ENCODE assay signal across 13 cellular contexts in genomic region chr1:10530756-10531155, GRCh38. TPM values are rescaled to one million over a fixed set of nuclear protein-coding genes. Genes with fewer than 3 reads are reported as not detected.
DNase-seq lines count a peak whose midpoint lies in the region; ATAC-seq and TF ChIP-seq lines count a peak whose summit lies in the region.
"Had no signal": no experiment of that assay in that cellular context is flagged by ENCODE, and none has a peak within 500 bp of the region (broad histone marks: within the 10 kb centered on the region; RNA-seq: fewer than 3 reads in every experiment).

No MANE protein-coding gene starts in this region.

- H3K4me3 ChIP-seq in fibroblast of villous mesenchyme (ENCODE audit: low read depth, low read length): no peak overlapping the region

- peaks cover 44% of the 10 kb centered on the region for H3K4me1 Mint-ChIP-seq in osteocyte (ENCODE audit: unreplicated experiment)
- peaks cover 13% of the 10 kb centered on the region for H3K4me1 Mint-ChIP-seq in T-helper 2 cell treated with Interferon-gamma antibody and Interleukin-4, amounts not matched to agents 5 μg/mL and 100 μg/mL, for 36 hours (ENCODE audit: low read depth)

- H3K27ac Mint-ChIP-seq in osteocyte (ENCODE audit: unreplicated experiment): peak overlapping the region; percentile 80
- no peak overlapping the region for H3K27ac Mint-ChIP-seq in T-helper 2 cell treated with Interferon-gamma antibody and Interleukin-4, amounts not matched to agents 5 μg/mL and 100 μg/mL, for 36 hours

- H3K4me3 Mint-ChIP-seq in osteocyte (ENCODE audit: unreplicated experiment): peak overlapping the region; percentile 64
- H3K4me3 Mint-ChIP-seq in T-helper 2 cell treated with Interferon-gamma antibody and Interleukin-4, amounts not matched to agents 5 μg/mL and 100 μg/mL, for 36 hours: no peak overlapping the region

- H3K36me3 Mint-ChIP-seq in osteocyte (ENCODE audit: unreplicated experiment): peaks cover 3% of the 10 kb centered on the region
- peaks cover 7% of the 10 kb centered on the region for H3K36me3 Mint-ChIP-seq in T-helper 2 cell treated with Interferon-gamma antibody and Interleukin-4, amounts not matched to agents 5 μg/mL and 100 μg/mL, for 36 hours (ENCODE audit: low read depth)

- ATAC-seq in SK-N-SH treated with all-trans-retinoic acid at 6 μM for 48 hours (peak; percentile 10; the same call in 1 of the 3 replicates), GM21447 (IDR thresholded peaks at IDR 0.05; ENCODE audit: unreplicated experiment) (no peak), HG02970 (IDR thresholded peaks at IDR 0.05; ENCODE audit: low FRiP score, unreplicated experiment) (no peak)

- no peaks in the 10 kb centered on the region for H3K27me3 Mint-ChIP-seq in osteocyte (ENCODE audit: unreplicated experiment)
- no peaks in the 10 kb centered on the region for H3K27me3 Mint-ChIP-seq in T-helper 2 cell treated with Interferon-gamma antibody and Interleukin-4, amounts not matched to agents 5 μg/mL and 100 μg/mL, for 36 hours (ENCODE audit: low read depth)

- no peaks in the 10 kb centered on the region for H3K9me3 Mint-ChIP-seq in osteocyte (ENCODE audit: unreplicated experiment)
- no peaks in the 10 kb centered on the region for H3K9me3 Mint-ChIP-seq in T-helper 2 cell treated with Interferon-gamma antibody and Interleukin-4, amounts not matched to agents 5 μg/mL and 100 μg/mL, for 36 hours

- TF ChIP-seq CTCF in fibroblast of villous mesenchyme (IDR thresholded peaks at IDR 0.05; ENCODE audit: insufficient read depth, low read depth, low read length): no peak
- no peak for TF ChIP-seq CTCF in osteocyte (IDR thresholded peaks at IDR 0.05)

- DNase-seq in EL (peak; percentile 71), fibroblast of villous mesenchyme (ENCODE audit: low read depth) (peak; percentile 31), osteocyte (ENCODE audit: extremely low spot score, unreplicated experiment) (no peak), NOMO-1 treated with dmso at 0.1 percent for 144 hours (lab: John Stamatoyannopoulos, UW; ENCODE audit: unreplicated experiment) (no peak)
- DNase-seq in T-helper 2 cell treated with Interferon-gamma antibody and Interleukin-4, amounts not matched to agents 5 μg/mL and 100 μg/mL, for 36 hours (ENCODE audit: low spot score): no peak
- DNase-seq: activated CD4-positive, CD25-positive, alpha-beta regulatory T cell; activated T-cell treated with anti-CD3 and anti-CD28 coated beads, Interleukin-2, amount 50 U/mL, for 48 hours; cerebellar nuclear complex; GF-D8; GOT3 had no signal

TF ChIP-seq in SK-N-SH treated with all-trans-retinoic acid at 6 μM for 48 hours, 23 proteins besides CTCF, POLR2A, EP300 and RAD21:
- no peak for TF ChIP-seq SNAI2 (CRISPR knock-in tag; IDR thresholded peaks at IDR 0.05)
- no peak for TF ChIP-seq ISL1 (CRISPR knock-in tag; IDR thresholded peaks at IDR 0.05)
- TF ChIP-seq BACH2 (CRISPR knock-in tag; IDR thresholded peaks at IDR 0.05; ENCODE audit: borderline replicate concordance): no peak
- TF ChIP-seq ARNTL (CRISPR knock-in tag; IDR thresholded peaks at IDR 0.05; ENCODE audit: borderline replicate concordance, low read depth): no peak
- TF ChIP-seq TOX (CRISPR knock-in tag; IDR thresholded peaks at IDR 0.05; ENCODE audit: borderline replicate concordance): no peak
- TF ChIP-seq OSR1 (CRISPR knock-in tag; IDR thresholded peaks at IDR 0.05): no peak
- TF ChIP-seq PPARA (CRISPR knock-in tag; IDR thresholded peaks at IDR 0.05; ENCODE audit: borderline replicate concordance): no peak
- no peak for TF ChIP-seq CSRNP3 (CRISPR knock-in tag; IDR thresholded peaks at IDR 0.05)
- TF ChIP-seq CREB5 (CRISPR knock-in tag; IDR thresholded peaks at IDR 0.05; ENCODE audit: low read depth): no peak
- TF ChIP-seq ZFP30 (CRISPR knock-in tag; IDR thresholded peaks at IDR 0.05): no peak
- TF ChIP-seq CSDC2 (CRISPR knock-in tag; IDR thresholded peaks at IDR 0.05): no peak
- no peak for TF ChIP-seq ESRRG (CRISPR knock-in tag; IDR thresholded peaks at IDR 0.05)
- TF ChIP-seq POU6F1 (CRISPR knock-in tag; IDR thresholded peaks at IDR 0.05; ENCODE audit: borderline replicate concordance, low read depth): no peak
- no peak for TF ChIP-seq TSHZ2 (CRISPR knock-in tag; IDR thresholded peaks at IDR 0.05)
- TF ChIP-seq ZNF70 (CRISPR knock-in tag; IDR thresholded peaks at IDR 0.05): no peak
- TF ChIP-seq ZC3H10 (CRISPR knock-in tag; IDR thresholded peaks at IDR 0.05): no peak
- no peak for TF ChIP-seq ZNF565 (CRISPR knock-in tag; conservative IDR thresholded peaks at IDR 0.05; ENCODE audit: low read depth)

RNA-seq across cellular contexts. Expression of gene PEX14, which starts 56.0 kb away (rescaled TPM):
- total RNA-seq in fibroblast of villous mesenchyme: 17.3 and 18.7 TPM in 2 replicates
- 22.2 and 23.8 TPM in 2 replicates for total RNA-seq in osteocyte

RNA-seq across cellular contexts. Expression of gene DFFA, which starts 58.4 kb away (rescaled TPM):
- total RNA-seq in fibroblast of villous mesenchyme (28.7 and 52.2 TPM in 2 replicates), osteocyte (39.6 and 39.8 TPM in 2 replicates)

Comparison
In these comparisons a context has a peak if more than half of its experiments do, and no peak if none do; other contexts are left out.
1. DNase-seq: peak in EL (single experiment) and fibroblast of villous mesenchyme (single experiment); none in osteocyte (single experiment), T-helper 2 cell treated with Interferon-gamma antibody and Interleukin-4, amounts not matched to agents 5 μg/mL and 100 μg/mL, for 36 hours (single experiment) and NOMO-1 treated with dmso at 0.1 percent for 144 hours (single experiment).